1 cellular context compared by ENCODE assay signal in the genomic region with DNA sequence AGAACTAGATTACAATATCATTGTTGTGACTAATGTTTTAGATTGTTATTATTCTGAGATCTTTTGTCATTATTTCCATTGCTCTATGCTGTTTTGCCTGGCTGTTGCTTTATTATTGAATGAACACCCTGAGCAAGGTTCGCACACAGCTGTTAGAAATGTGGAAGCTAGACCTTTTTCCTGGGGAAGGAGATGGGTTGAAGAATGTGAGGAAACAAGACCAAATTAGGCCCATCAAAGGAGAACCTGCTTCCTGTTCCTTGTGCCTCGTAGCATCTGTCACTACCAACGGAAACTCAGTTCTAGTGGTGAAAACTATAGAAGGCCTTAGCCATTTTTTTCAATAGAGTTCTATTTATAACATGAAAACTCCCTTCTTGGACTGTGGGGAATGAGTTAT.
TF ChIP-seq lines count a peak whose summit lies in the region.

No MANE protein-coding gene starts in this region.

TF ChIP-seq in SK-N-SH, 30 proteins besides CTCF, POLR2A, EP300 and RAD21 (continued from another document):
- TF ChIP-seq, protein P1, sequence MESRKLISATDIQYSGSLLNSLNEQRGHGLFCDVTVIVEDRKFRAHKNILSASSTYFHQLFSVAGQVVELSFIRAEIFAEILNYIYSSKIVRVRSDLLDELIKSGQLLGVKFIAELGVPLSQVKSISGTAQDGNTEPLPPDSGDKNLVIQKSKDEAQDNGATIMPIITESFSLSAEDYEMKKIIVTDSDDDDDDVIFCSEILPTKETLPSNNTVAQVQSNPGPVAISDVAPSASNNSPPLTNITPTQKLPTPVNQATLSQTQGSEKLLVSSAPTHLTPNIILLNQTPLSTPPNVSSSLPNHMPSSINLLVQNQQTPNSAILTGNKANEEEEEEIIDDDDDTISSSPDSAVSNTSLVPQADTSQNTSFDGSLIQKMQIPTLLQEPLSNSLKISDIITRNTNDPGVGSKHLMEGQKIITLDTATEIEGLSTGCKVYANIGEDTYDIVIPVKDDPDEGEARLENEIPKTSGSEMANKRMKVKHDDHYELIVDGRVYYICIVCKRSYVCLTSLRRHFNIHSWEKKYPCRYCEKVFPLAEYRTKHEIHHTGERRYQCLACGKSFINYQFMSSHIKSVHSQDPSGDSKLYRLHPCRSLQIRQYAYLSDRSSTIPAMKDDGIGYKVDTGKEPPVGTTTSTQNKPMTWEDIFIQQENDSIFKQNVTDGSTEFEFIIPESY (IDR thresholded peaks at IDR 0.05; ENCODE audit: borderline replicate concordance, low read depth): no peak
- TF ChIP-seq FOXJ3 (CRISPR knock-in tag; IDR thresholded peaks at IDR 0.05) (no peak), MEF2A (IDR thresholded peaks at IDR 0.05; ENCODE audit: borderline replicate concordance, low read depth) (no peak)
- TF ChIP-seq, protein P2, sequence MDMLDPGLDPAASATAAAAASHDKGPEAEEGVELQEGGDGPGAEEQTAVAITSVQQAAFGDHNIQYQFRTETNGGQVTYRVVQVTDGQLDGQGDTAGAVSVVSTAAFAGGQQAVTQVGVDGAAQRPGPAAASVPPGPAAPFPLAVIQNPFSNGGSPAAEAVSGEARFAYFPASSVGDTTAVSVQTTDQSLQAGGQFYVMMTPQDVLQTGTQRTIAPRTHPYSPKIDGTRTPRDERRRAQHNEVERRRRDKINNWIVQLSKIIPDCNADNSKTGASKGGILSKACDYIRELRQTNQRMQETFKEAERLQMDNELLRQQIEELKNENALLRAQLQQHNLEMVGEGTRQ (IDR thresholded peaks at IDR 0.05; ENCODE audit: borderline replicate concordance, low read depth, low read length): no peak
- TF ChIP-seq, protein P3, sequence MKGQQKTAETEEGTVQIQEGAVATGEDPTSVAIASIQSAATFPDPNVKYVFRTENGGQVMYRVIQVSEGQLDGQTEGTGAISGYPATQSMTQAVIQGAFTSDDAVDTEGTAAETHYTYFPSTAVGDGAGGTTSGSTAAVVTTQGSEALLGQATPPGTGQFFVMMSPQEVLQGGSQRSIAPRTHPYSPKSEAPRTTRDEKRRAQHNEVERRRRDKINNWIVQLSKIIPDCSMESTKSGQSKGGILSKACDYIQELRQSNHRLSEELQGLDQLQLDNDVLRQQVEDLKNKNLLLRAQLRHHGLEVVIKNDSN (IDR thresholded peaks at IDR 0.05; ENCODE audit: borderline replicate concordance, low read depth): no peak
- TF ChIP-seq, protein P4, sequence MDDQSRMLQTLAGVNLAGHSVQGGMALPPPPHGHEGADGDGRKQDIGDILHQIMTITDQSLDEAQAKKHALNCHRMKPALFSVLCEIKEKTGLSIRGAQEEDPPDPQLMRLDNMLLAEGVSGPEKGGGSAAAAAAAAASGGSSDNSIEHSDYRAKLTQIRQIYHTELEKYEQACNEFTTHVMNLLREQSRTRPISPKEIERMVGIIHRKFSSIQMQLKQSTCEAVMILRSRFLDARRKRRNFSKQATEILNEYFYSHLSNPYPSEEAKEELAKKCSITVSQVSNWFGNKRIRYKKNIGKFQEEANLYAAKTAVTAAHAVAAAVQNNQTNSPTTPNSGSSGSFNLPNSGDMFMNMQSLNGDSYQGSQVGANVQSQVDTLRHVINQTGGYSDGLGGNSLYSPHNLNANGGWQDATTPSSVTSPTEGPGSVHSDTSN (IDR thresholded peaks at IDR 0.05): no peak
